Comparison of ENCODE assay signal across 13 cellular contexts in the genomic region with DNA sequence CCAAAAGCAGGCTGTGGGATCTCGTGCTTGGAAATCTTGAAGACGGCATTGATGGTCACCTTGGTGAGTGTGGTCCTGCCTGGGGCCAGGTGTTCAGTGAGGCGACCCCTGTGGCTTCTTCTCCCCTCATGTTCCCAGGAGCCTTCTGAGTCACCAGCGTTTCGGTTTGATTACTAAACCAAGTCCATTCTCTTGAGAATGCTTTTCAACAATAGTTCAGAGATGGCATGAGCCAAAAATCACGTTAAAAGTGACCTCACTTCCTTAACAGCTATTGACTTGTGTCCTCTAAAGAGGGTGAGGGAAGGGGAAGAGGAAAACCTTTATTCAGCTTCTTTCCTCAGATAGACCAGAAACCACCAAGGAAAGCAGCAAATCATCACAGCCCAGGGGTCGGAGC.
DNase-seq lines count a peak whose midpoint lies in the region; ATAC-seq lines count a peak whose summit lies in the region.
"Had no signal": no experiment of that assay in that cellular context is flagged by ENCODE, and none has a peak within 500 bp of the region (broad histone marks: within the 10 kb centered on the region; RNA-seq: fewer than 3 reads in every experiment).

No MANE protein-coding gene starts in this region.

- peaks cover 11% of the 10 kb centered on the region for H3K9me3 Mint-ChIP-seq in T-helper 2 cell treated with Interferon-gamma antibody and Interleukin-4, amounts not matched to agents 5 μg/mL and 100 μg/mL, for 36 hours

- peaks cover 38% of the 10 kb centered on the region for H3K36me3 Mint-ChIP-seq in T-helper 2 cell treated with Interferon-gamma antibody and Interleukin-4, amounts not matched to agents 5 μg/mL and 100 μg/mL, for 36 hours (ENCODE audit: low read depth)
- H3K36me3 Mint-ChIP-seq: brain had no signal

- no peaks in the 10 kb centered on the region for H3K27me3 Mint-ChIP-seq in T-helper 2 cell treated with Interferon-gamma antibody and Interleukin-4, amounts not matched to agents 5 μg/mL and 100 μg/mL, for 36 hours (ENCODE audit: low read depth)
- H3K27me3 Mint-ChIP-seq: stimulated activated naive CD8-positive, alpha-beta T cell treated with anti-CD3 and anti-CD28 coated beads, Interleukin-15, amount 100 ng/mL, for 72 hours had no signal

- DNase-seq in stimulated activated CD4-positive, alpha-beta T cell treated with anti-CD3 and anti-CD28 coated beads, Interleukin-15, amount 100 ng/mL, for 24 hours, result peak; percentile 15
- DNase-seq in stimulated activated CD4-positive, alpha-beta T cell treated with anti-CD3 and anti-CD28 coated beads, Interleukin-12 subunit alpha, Interleukin-12 subunit beta, amount 100 ng/mL, for 4 hours, result no peak
- no peak for DNase-seq in T-helper 2 cell treated with Interferon-gamma antibody and Interleukin-4, amounts not matched to agents 5 μg/mL and 100 μg/mL, for 36 hours (ENCODE audit: low spot score)
- no peak for DNase-seq in GM19240 (ENCODE audit: insufficient read length, low spot score)
- DNase-seq in hippocampal formation (lab: John Stamatoyannopoulos, UW), result no peak
- DNase-seq in HuH-7 (ENCODE audit: low spot score), result no peak
- no peak for DNase-seq in foreskin melanocyte
- DNase-seq: NCI-H1436 treated with DMSO at 0.1 percent for 48 hours; RPMI8226; spleen; stimulated activated naive CD8-positive, alpha-beta T cell treated with anti-CD3 and anti-CD28 coated beads, Interleukin-15, amount 100 ng/mL, for 72 hours had no signal

- peaks cover 54% of the 10 kb centered on the region for H3K4me1 Mint-ChIP-seq in T-helper 2 cell treated with Interferon-gamma antibody and Interleukin-4, amounts not matched to agents 5 μg/mL and 100 μg/mL, for 36 hours (ENCODE audit: low read depth)
- H3K4me1 Mint-ChIP-seq: brain had no signal

- H3K4me3 Mint-ChIP-seq in T-helper 2 cell treated with Interferon-gamma antibody and Interleukin-4, amounts not matched to agents 5 μg/mL and 100 μg/mL, for 36 hours, result no peak overlapping the region
- H3K4me3 Mint-ChIP-seq: brain; stimulated activated naive CD8-positive, alpha-beta T cell treated with anti-CD3 and anti-CD28 coated beads, Interleukin-15, amount 100 ng/mL, for 72 hours had no signal

- peak overlapping the region; percentile 29 for H3K27ac Mint-ChIP-seq in T-helper 2 cell treated with Interferon-gamma antibody and Interleukin-4, amounts not matched to agents 5 μg/mL and 100 μg/mL, for 36 hours
- H3K27ac Mint-ChIP-seq: brain; stimulated activated naive CD8-positive, alpha-beta T cell treated with anti-CD3 and anti-CD28 coated beads, Interleukin-15, amount 100 ng/mL, for 72 hours had no signal

- peak; percentile 56 for ATAC-seq in HG02938 (IDR thresholded peaks at IDR 0.05; ENCODE audit: unreplicated experiment)
- ATAC-seq: stimulated activated naive CD8-positive, alpha-beta T cell treated with anti-CD3 and anti-CD28 coated beads, Interleukin-15, amount 100 ng/mL, for 72 hours had no signal
